ENCODE assay signal across 22 cellular contexts in the genomic region with DNA sequence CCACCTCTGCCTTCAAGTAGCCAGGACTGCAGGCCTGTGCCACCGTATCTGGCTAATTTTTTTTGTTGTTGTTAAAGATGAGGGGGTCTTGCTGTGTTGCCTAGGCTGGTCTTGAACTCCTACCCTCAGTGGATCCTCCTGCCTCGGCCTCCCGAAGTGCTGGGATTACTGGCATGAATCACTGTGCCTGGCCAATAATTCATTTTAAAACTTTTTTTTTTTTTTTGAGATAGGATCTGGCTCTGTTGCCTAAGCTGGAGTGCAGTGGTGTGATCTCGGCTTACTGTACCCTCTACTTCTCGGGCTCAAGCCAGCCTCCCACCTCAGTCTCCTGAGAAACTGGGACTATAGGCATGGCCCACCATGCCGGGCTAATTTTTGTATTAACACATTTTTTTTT.
"Had no signal": no experiment of that assay in that cellular context is flagged by ENCODE, and none has a peak within 500 bp of the region (broad histone marks: within the 10 kb centered on the region; RNA-seq: fewer than 3 reads in every experiment).

No MANE protein-coding gene starts in this region.

- H3K27ac ChIP-seq: body of pancreas, heart right ventricle, lower lobe of right lung, tibial nerve had no signal

- H3K27me3 Mint-ChIP-seq: activated naive CD4-positive, alpha-beta T cell treated with anti-CD3 and anti-CD28 coated beads, Interleukin-2, amount 50 U/mL, for 24 hours; stimulated activated naive CD8-positive, alpha-beta T cell treated with anti-CD3 and anti-CD28 coated beads, Interleukin-15, Interleukin-2, amounts not matched to agents 100 ng/mL and 50 ng/mL, for 24 hours had no signal

- H3K27me3 ChIP-seq: body of pancreas, heart right ventricle, tibial nerve had no signal

- H3K27ac Mint-ChIP-seq: activated naive CD4-positive, alpha-beta T cell treated with anti-CD3 and anti-CD28 coated beads, Interleukin-2, amount 50 U/mL, for 24 hours; activated T-helper 1 cell treated with anti-CD3 and anti-CD28 coated beads, Interleukin-12 subunit alpha, Interleukin-12 subunit beta, Interleukin-2, Interleukin-4 antibody, amounts not matched to agents 30 ng/mL and 10 ng/mL and 1 ng/mL, durations not matched to agents 14 hours and 24 hours and 36 hours; progenitor cell of endocrine pancreas; stimulated activated naive CD8-positive, alpha-beta T cell treated with anti-CD3 and anti-CD28 coated beads, Interleukin-15, Interleukin-2, amounts not matched to agents 100 ng/mL and 50 ng/mL, for 24 hours had no signal

- H3K4me3 ChIP-seq: body of pancreas, heart right ventricle, lower lobe of right lung, tibial nerve had no signal

- H3K4me3 Mint-ChIP-seq: stimulated activated naive CD8-positive, alpha-beta T cell treated with anti-CD3 and anti-CD28 coated beads, Interleukin-15, Interleukin-2, amounts not matched to agents 100 ng/mL and 50 ng/mL, for 24 hours had no signal

- FAIRE-seq: endometrium, kidney, urothelium cell line had no signal

- H3K9me3 Mint-ChIP-seq: activated naive CD4-positive, alpha-beta T cell treated with anti-CD3 and anti-CD28 coated beads, Interleukin-2, amount 50 U/mL, for 24 hours; activated T-helper 1 cell treated with anti-CD3 and anti-CD28 coated beads, Interleukin-12 subunit alpha, Interleukin-12 subunit beta, Interleukin-2, Interleukin-4 antibody, amounts not matched to agents 30 ng/mL and 10 ng/mL and 1 ng/mL, durations not matched to agents 14 hours and 24 hours and 36 hours; naive thymus-derived CD4-positive, alpha-beta T cell; stimulated activated naive CD8-positive, alpha-beta T cell treated with anti-CD3 and anti-CD28 coated beads, Interleukin-15, Interleukin-2, amounts not matched to agents 100 ng/mL and 50 ng/mL, for 24 hours had no signal

- DNase-seq: activated CD4-positive, alpha-beta T cell treated with anti-CD3 and anti-CD28 coated beads for 1 hour; activated CD4-positive, alpha-beta T cell treated with anti-CD3 and anti-CD28 coated beads, Interleukin-2, amount 50 U/mL, for 4 hours; activated CD8-positive, alpha-beta memory T cell treated with anti-CD3 and anti-CD28 coated beads for 24 hours; activated CD8-positive, alpha-beta memory T cell treated with anti-CD3 and anti-CD28 coated beads, Interleukin-2, amount 50 U/mL, for 4 hours; activated gamma-delta T cell treated with Interleukin-2 at 50 U/mL for 16 hours; anterior cingulate cortex; body of pancreas; heart right ventricle; kidney; lower lobe of right lung; naive thymus-derived CD4-positive, alpha-beta T cell; retina; stimulated activated CD4-positive, alpha-beta T cell treated with anti-CD3 and anti-CD28 coated beads, Interleukin-4, amount 100 ng/mL, for 1 hour; T-helper 1 cell; T-helper 9 cell had no signal

- H3K9me3 ChIP-seq: body of pancreas, heart right ventricle, lower lobe of right lung, tibial nerve had no signal
